ENCODE assay signal across 1 cellular context in the genomic region with DNA sequence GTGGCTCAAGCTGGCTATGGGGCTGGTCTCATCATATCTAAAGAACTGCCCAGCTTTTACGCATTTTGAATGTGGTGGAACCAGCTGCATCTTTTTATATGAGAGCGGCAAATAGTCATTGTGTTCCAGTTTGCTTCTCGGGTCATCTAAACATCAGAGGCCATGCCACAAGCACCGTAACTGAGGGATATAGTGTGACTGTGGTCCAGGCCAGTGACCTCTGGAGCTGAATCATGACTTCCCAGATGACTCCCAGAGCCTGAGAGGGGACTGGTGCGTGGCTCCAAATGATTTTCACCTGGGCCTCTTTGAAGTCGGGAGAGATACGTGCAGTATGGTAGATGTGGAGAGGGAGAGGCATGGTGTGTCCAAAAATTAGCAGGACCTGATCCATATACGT.
TF ChIP-seq lines count a peak whose summit lies in the region.

No MANE protein-coding gene starts in this region.

TF ChIP-seq in HepG2, 621 proteins besides CTCF, POLR2A, EP300 and RAD21 (continued from another document):
- TF ChIP-seq NR2F6 (IDR thresholded peaks at IDR 0.05): peak; percentile 13; the same call in 1 of the 2 replicates
- no peak for TF ChIP-seq NR2F6 (CRISPR knock-in tag; IDR thresholded peaks at IDR 0.05)
- TF ChIP-seq RXRA (CRISPR knock-in tag; IDR thresholded peaks at IDR 0.05): peak; percentile 17; the same call in 1 of the 2 replicates
- peak; percentile 35; the same call in 1 of the 2 replicates for TF ChIP-seq FOSL2 (CRISPR knock-in tag; IDR thresholded peaks at IDR 0.05)
- TF ChIP-seq, protein P1, sequence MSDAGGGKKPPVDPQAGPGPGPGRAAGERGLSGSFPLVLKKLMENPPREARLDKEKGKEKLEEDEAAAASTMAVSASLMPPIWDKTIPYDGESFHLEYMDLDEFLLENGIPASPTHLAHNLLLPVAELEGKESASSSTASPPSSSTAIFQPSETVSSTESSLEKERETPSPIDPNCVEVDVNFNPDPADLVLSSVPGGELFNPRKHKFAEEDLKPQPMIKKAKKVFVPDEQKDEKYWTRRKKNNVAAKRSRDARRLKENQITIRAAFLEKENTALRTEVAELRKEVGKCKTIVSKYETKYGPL (CRISPR knock-in tag; IDR thresholded peaks at IDR 0.05): no peak
